Comparison of ENCODE assay signal across 1 cellular context in genomic region chr6:1659816-1660215, GRCh38.
A peak's percentile ranks its signal among the peaks of the same experiment; 100 is the strongest.
TF ChIP-seq lines count a peak whose summit lies in the region.

No MANE protein-coding gene starts in this region.

TF ChIP-seq in GM12878, 131 proteins besides CTCF, POLR2A, EP300 and RAD21:
- TF ChIP-seq USF1 (IDR thresholded peaks at IDR 0.05; ENCODE audit: borderline replicate concordance, extremely low read length, insufficient read depth, low read depth, low read length): peak; percentile 45
- peak; percentile 28; the same call in 1 of the 2 replicates for TF ChIP-seq SPI1 (IDR thresholded peaks at IDR 0.05; ENCODE audit: borderline replicate concordance, insufficient read depth, low read depth, low read length)
- TF ChIP-seq SREBF2 (IDR thresholded peaks at IDR 0.05; ENCODE audit: low read length): no peak
